ENCODE assay signal across 8 cellular contexts in genomic region chr19:18683955-18684641, GRCh38. TPM values are rescaled to one million over a fixed set of nuclear protein-coding genes. Genes with fewer than 3 reads are reported as not detected.
A peak's percentile ranks its signal among the peaks of the same experiment; 100 is the strongest.
DNase-seq lines count a peak whose midpoint lies in the region; ATAC-seq and TF ChIP-seq lines count a peak whose summit lies in the region.

No MANE protein-coding gene starts in this region.

- ATAC-seq in GM21423 (IDR thresholded peaks at IDR 0.05; ENCODE audit: unreplicated experiment): peak; percentile 18

- TF ChIP-seq CTCF in AG04450 (IDR thresholded peaks at IDR 0.05; ENCODE audit: low read depth, low read length) (no peak), foreskin fibroblast (IDR thresholded peaks at IDR 0.05; ENCODE audit: low read depth, low read length) (no peak), GM10248 (IDR thresholded peaks at IDR 0.05; ENCODE audit: control extremely low read depth, extremely low read depth, low read depth, missing control alignments) (no peak)

- H3K27ac ChIP-seq in AG04450 (ENCODE audit: low read depth, low read length) (no peak overlapping the region), SJCRH30 (no peak overlapping the region), skin epidermis (peak overlapping the region in 12 of 21 experiments; percentile 9 to 90 (median 84))

- CTCF ChIA-PET in AG04450 (lab: Charles Lee): interaction anchor here (0.6 kb wide), 1 partner anchor 677 kb away, joined by 3 read pairs; no protein-coding TSS in a partner anchor
- CTCF ChIA-PET in GM10248 (lab: Yijun Ruan, JAX): no interaction called here

- no peaks in the 10 kb centered on the region for H3K9me3 ChIP-seq in AG04450 (ENCODE audit: control insufficient read depth, insufficient read depth, low read length)
- no peaks in the 10 kb centered on the region for H3K9me3 ChIP-seq in SJCRH30 (replicated peaks)

- H3K36me3 ChIP-seq in SJCRH30: no peaks in the 10 kb centered on the region

- H3K27me3 ChIP-seq in AG04450 (ENCODE audit: control insufficient read depth, insufficient read depth, low read length): no peaks in the 10 kb centered on the region
- H3K27me3 ChIP-seq in SJCRH30: no peaks in the 10 kb centered on the region

- DNase-seq in AG04450 (ENCODE audit: low read depth, low spot score) (no peak), SJCRH30 (no peak), foreskin fibroblast (no peak), NCI-H128 (lab: John Stamatoyannopoulos, UW; ENCODE audit: unreplicated experiment) (no peak), GM10248 (ENCODE audit: extremely low spot score) (no peak)
- DNase-seq in stimulated activated CD4-positive, alpha-beta T cell treated with anti-CD3 and anti-CD28 coated beads, Interleukin-12 subunit alpha, Interleukin-12 subunit beta, amount 100 ng/mL, for 4 hours: no peak

- peaks cover under 1% of the 10 kb centered on the region; the same call in 1 of the 2 replicates for H3K4me1 ChIP-seq in SJCRH30

- H3K4me3 ChIP-seq in AG04450 (ENCODE audit: low read depth, low read length) (peak overlapping the region; percentile 78), SJCRH30 (peak overlapping the region; percentile 83), foreskin fibroblast (ENCODE audit: low read depth in 1 of 2, low read length in 2 of 2) (peak overlapping the region; percentile 51 to 92), skin epidermis (peak overlapping the region; percentile 39 to 55 (median 46))

- POLR2A ChIA-PET in AG04450 (lab: Yijun Ruan, JAX) (no interaction called here), GM10248 (lab: Yijun Ruan, JAX) (no interaction called here)

RNA-seq across cellular contexts. Expression of gene CRTC1, which starts 0.6 kb away (rescaled TPM):
- 1.0 and 1.4 TPM in 2 replicates for polyA plus RNA-seq in AG04450 (2011; rRNA removed)
- 0.97 and 1.00 TPM in 2 replicates for polyA minus RNA-seq in AG04450 (2011; rRNA and poly(A)+ RNA removed)
- total RNA-seq in SJCRH30 (2014; rRNA removed; shearing (Covaris generic)): 2.4 and 3.5 TPM in 2 replicates

RNA-seq across cellular contexts. Expression of gene KLHL26, which starts 47.3 kb away (rescaled TPM):
- 1.2 and 3.8 TPM in 2 replicates for polyA plus RNA-seq in AG04450 (2011; rRNA removed)
- 0.87 and 1.7 TPM in 2 replicates for polyA minus RNA-seq in AG04450 (2011; rRNA and poly(A)+ RNA removed)
- total RNA-seq in SJCRH30 (2014; rRNA removed; shearing (Covaris generic)): 0.87 and 1.1 TPM in 2 replicates

Comparison
In these comparisons a context has a peak if more than half of its experiments do, and no peak if none do; other contexts are left out.
1. H3K27ac ChIP-seq: peak in skin epidermis (12 of 21); none in AG04450 (single experiment) and SJCRH30 (single experiment).
2. Peak in every context shown above with its lines, with median percentiles within 50 percentile points of each other: H3K4me3 ChIP-seq.